7 cellular contexts compared by ENCODE assay signal in genomic region chr18:58682429-58683069, GRCh38. TPM values are rescaled to one million over a fixed set of nuclear protein-coding genes. Genes with fewer than 3 reads are reported as not detected.
DNase-seq lines count a peak whose midpoint lies in the region; ATAC-seq and TF ChIP-seq lines count a peak whose summit lies in the region.

No MANE protein-coding gene starts in this region.

- H3K9ac ChIP-seq in SK-N-MC (ENCODE audit: insufficient read length) (peak overlapping the region; percentile 8), smooth muscle cell (ENCODE audit: low read depth) (no peak overlapping the region)

- TF ChIP-seq CTCF in HEK293 (tag by site-specific recombination; IDR thresholded peaks at IDR 0.05) (no peak), smooth muscle cell (IDR thresholded peaks at IDR 0.05; ENCODE audit: borderline replicate concordance, insufficient read depth, poor library complexity, severe bottlenecking) (no peak)

- H3K36me3 ChIP-seq in HEK293 (ENCODE audit: control insufficient read depth in 2 of 2, insufficient read depth in 1 of 2, low read length in 2 of 2) (peaks cover 9 to 17% of the 10 kb centered on the region in 2 experiments), SK-N-MC (ENCODE audit: insufficient read depth, low read length) (peaks cover 7% of the 10 kb centered on the region; the same call in 1 of the 2 replicates), smooth muscle cell (ENCODE audit: low read depth) (peaks cover 8% of the 10 kb centered on the region)

- peaks cover 20% of the 10 kb centered on the region for H3K4me1 ChIP-seq in HEK293 (ENCODE audit: control insufficient read depth, insufficient read depth, low read length)
- H3K4me1 ChIP-seq in smooth muscle cell (ENCODE audit: low read depth): no peaks in the 10 kb centered on the region

- H3K4me3 Mint-ChIP-seq in activated naive CD4-positive, alpha-beta T cell treated with anti-CD3 and anti-CD28 coated beads, Interleukin-2, amount 10 ng/mL, durations not matched to agents 7 days and 5 days: no peak overlapping the region

- ATAC-seq in GM21576 (IDR thresholded peaks at IDR 0.05; ENCODE audit: unreplicated experiment): no peak

- CTCF ChIA-PET in HEK293 (lab: Yijun Ruan, JAX): interaction anchor here (0.6 to 2.4 kb wide), 6 partner anchors 11 to 152 kb away, joined by 3 to 8 read pairs (median 5); partner anchors contain the start of gene MALT1
- CTCF ChIA-PET in activated naive CD4-positive, alpha-beta T cell treated with anti-CD3 and anti-CD28 coated beads, Interleukin-2, amount 10 ng/mL, durations not matched to agents 7 days and 5 days (lab: Charles Lee): no interaction called here

- H3K27ac Mint-ChIP-seq in activated naive CD4-positive, alpha-beta T cell treated with anti-CD3 and anti-CD28 coated beads, Interleukin-2, amount 10 ng/mL, durations not matched to agents 7 days and 5 days: no peak overlapping the region

- peaks cover 62% of the 10 kb centered on the region for H3K4me1 Mint-ChIP-seq in activated naive CD4-positive, alpha-beta T cell treated with anti-CD3 and anti-CD28 coated beads, Interleukin-2, amount 10 ng/mL, durations not matched to agents 7 days and 5 days

- peak overlapping the region; percentile 24 for H3K4me2 ChIP-seq in smooth muscle cell

- H4K20me1 ChIP-seq in smooth muscle cell (ENCODE audit: low read depth): peaks cover 77% of the 10 kb centered on the region

- DNase-seq in SK-N-MC (ENCODE audit: low read depth, low spot score): peak; percentile 83
- peak; percentile 10 for DNase-seq in globus pallidus (ENCODE audit: low spot score)
- DNase-seq in smooth muscle cell (lab: John Stamatoyannopoulos, UW; ENCODE audit: unreplicated experiment): no peak
- DNase-seq in SIG-M5 treated with dmso at 0.1 percent for 504 hours (lab: John Stamatoyannopoulos, UW; ENCODE audit: unreplicated experiment): no peak
- DNase-seq in activated naive CD4-positive, alpha-beta T cell treated with anti-CD3 and anti-CD28 coated beads, Interleukin-2, amount 10 ng/mL, durations not matched to agents 7 days and 5 days: no peak

- WGBS in smooth muscle cell (ENCODE audit: low lambda C conversion rate): 74% methylated on average over 5 of the region's 5 CpGs

- H3K27ac ChIP-seq in HEK293 (ENCODE audit: extremely low read depth, low read depth, low read length): no peak overlapping the region
- peak overlapping the region; percentile 90 for H3K27ac ChIP-seq in SK-N-MC
- peak overlapping the region; percentile 2 for H3K27ac ChIP-seq in smooth muscle cell (ENCODE audit: low read depth)

- H3K9me3 ChIP-seq in HEK293 (ENCODE audit: control insufficient read depth, insufficient read depth, low read depth, low read length) (no peaks in the 10 kb centered on the region), SK-N-MC (ENCODE audit: low read depth, low read length) (no peaks in the 10 kb centered on the region), smooth muscle cell (replicated peaks; ENCODE audit: low read depth) (no peaks in the 10 kb centered on the region)

- H3K9me3 Mint-ChIP-seq in activated naive CD4-positive, alpha-beta T cell treated with anti-CD3 and anti-CD28 coated beads, Interleukin-2, amount 10 ng/mL, durations not matched to agents 7 days and 5 days: no peaks in the 10 kb centered on the region

- no peak overlapping the region for H3K4me3 ChIP-seq in HEK293 (ENCODE audit: low read depth, low read length)
- H3K4me3 ChIP-seq in SK-N-MC: peak overlapping the region; percentile 50
- no peak overlapping the region for H3K4me3 ChIP-seq in smooth muscle cell

- peaks cover 65% of the 10 kb centered on the region for H3K79me2 ChIP-seq in smooth muscle cell (ENCODE audit: low read depth)

- H3K36me3 Mint-ChIP-seq in activated naive CD4-positive, alpha-beta T cell treated with anti-CD3 and anti-CD28 coated beads, Interleukin-2, amount 10 ng/mL, durations not matched to agents 7 days and 5 days: peaks cover 68% of the 10 kb centered on the region

- POLR2A ChIA-PET in HEK293 (lab: Yijun Ruan, JAX): interaction anchor here (1.0 to 3.6 kb wide), 2 partner anchors 10 to 11 kb away, joined by 3 to 36 read pairs; partner anchors contain the start of gene MALT1

- no peak overlapping the region for H2AFZ ChIP-seq in smooth muscle cell (ENCODE audit: low read depth)

- H3F3A ChIP-seq in smooth muscle cell (ENCODE audit: low read depth): no peaks in the 10 kb centered on the region

- H3K27me3 Mint-ChIP-seq in activated naive CD4-positive, alpha-beta T cell treated with anti-CD3 and anti-CD28 coated beads, Interleukin-2, amount 10 ng/mL, durations not matched to agents 7 days and 5 days: no peaks in the 10 kb centered on the region

- no peaks in the 10 kb centered on the region for H3K27me3 ChIP-seq in smooth muscle cell (ENCODE audit: low read depth)

TF ChIP-seq in HEK293, 187 proteins besides CTCF, POLR2A, EP300 and RAD21 (continues in another document):
- 0 out of 2 replicates have a peak, but pooled peaks have one; percentile 28 for TF ChIP-seq PRDM4 (tag by site-specific recombination; IDR thresholded peaks at IDR 0.05)
- 0 out of 2 replicates have a peak, but pooled peaks have one; percentile 21 for TF ChIP-seq ZSCAN30 (tag by site-specific recombination; IDR thresholded peaks at IDR 0.05)
- peak; percentile 24; the same call in 1 of the 2 replicates for TF ChIP-seq ZXDB (tag by site-specific recombination; IDR thresholded peaks at IDR 0.05)
- TF ChIP-seq ZNF514 (tag by site-specific recombination; IDR thresholded peaks at IDR 0.05): no peak
- TF ChIP-seq ZBTB17 (tag by site-specific recombination; IDR thresholded peaks at IDR 0.05): peak; percentile 72
- no peak for TF ChIP-seq ZIC2 (tag by site-specific recombination; IDR thresholded peaks at IDR 0.05)
- no peak for TF ChIP-seq ZBTB6 (tag by site-specific recombination; IDR thresholded peaks at IDR 0.05)
- no peak for TF ChIP-seq ZNF362 (tag by site-specific recombination; IDR thresholded peaks at IDR 0.05)
- no peak for TF ChIP-seq ZNF639 (tag by site-specific recombination; IDR thresholded peaks at IDR 0.05)
- 0 out of 2 replicates have a peak, but pooled peaks have one; percentile 17 for TF ChIP-seq PRDM1 (tag by site-specific recombination; IDR thresholded peaks at IDR 0.05)
- TF ChIP-seq BCL6B (tag by site-specific recombination; IDR thresholded peaks at IDR 0.05): peak; percentile 48; the same call in 1 of the 2 replicates

RNA-seq across cellular contexts. Expression of gene MALT1, which starts 11.3 kb away (rescaled TPM):
- total RNA-seq in smooth muscle cell: 39.2 and 42.2 TPM in 2 replicates
- 12.4 and 12.9 TPM in 2 replicates for polyA plus RNA-seq in smooth muscle cell

RNA-seq across cellular contexts. Expression of gene ALPK2, which starts 53.7 kb away (rescaled TPM):
- total RNA-seq in smooth muscle cell: 39.0 and 42.1 TPM in 2 replicates
- 9.3 and 13.2 TPM in 2 replicates for polyA plus RNA-seq in smooth muscle cell

Comparison
In these comparisons a context has a peak if more than half of its experiments do, and no peak if none do; other contexts are left out.
1. DNase-seq: peak in SK-N-MC (single experiment) and globus pallidus (single experiment); none in smooth muscle cell (single experiment), SIG-M5 treated with dmso at 0.1 percent for 504 hours (single experiment) and activated naive CD4-positive, alpha-beta T cell treated with anti-CD3 and anti-CD28 coated beads, Interleukin-2, amount 10 ng/mL, durations not matched to agents 7 days and 5 days (single experiment).